11 cellular contexts compared by ENCODE assay signal in genomic region chr7:4774007-4774406, GRCh38. TPM values are rescaled to one million over a fixed set of nuclear protein-coding genes. Genes with fewer than 3 reads are reported as not detected.
DNase-seq lines count a peak whose midpoint lies in the region; ATAC-seq and TF ChIP-seq lines count a peak whose summit lies in the region.
"Had no signal": no experiment of that assay in that cellular context is flagged by ENCODE, and none has a peak within 500 bp of the region (broad histone marks: within the 10 kb centered on the region; RNA-seq: fewer than 3 reads in every experiment).

No MANE protein-coding gene starts in this region.

- peak in 2 of 3 donors; percentile 40 to 47 for DNase-seq in right cardiac atrium
- DNase-seq in cardiac septum (ENCODE audit: low spot score): no peak
- DNase-seq in activated T-helper 1 cell treated with anti-CD3 and anti-CD28 coated beads, Interleukin-12 subunit alpha, Interleukin-12 subunit beta, Interleukin-2, Interleukin-4 antibody, amounts not matched to agents 30 ng/mL and 10 ng/mL and 1 ng/mL, durations not matched to agents 14 hours and 24 hours and 36 hours (ENCODE audit: low spot score): no peak
- DNase-seq in mesenchymal stem cell: no peak
- no peak for DNase-seq in upper lobe of left lung
- DNase-seq in stimulated activated CD4-positive, alpha-beta T cell treated with anti-CD3 and anti-CD28 coated beads, Interleukin-4, amount 100 ng/mL, for 24 hours: no peak
- no peak for DNase-seq in AG08396 (ENCODE audit: low spot score)
- no peak for DNase-seq in stimulated activated CD8-positive, alpha-beta memory T cell treated with anti-CD3 and anti-CD28 coated beads, Interleukin-4, amount 100 ng/mL, for 48 hours
- DNase-seq: NCI-H1694 had no signal

- no peak overlapping the region for H2BK5ac ChIP-seq in mesenchymal stem cell (ENCODE audit: low read depth, low read length, poor library complexity, severe bottlenecking)

- H2BK120ac ChIP-seq in mesenchymal stem cell (ENCODE audit: low read depth, low read length): no peak overlapping the region

- H3K18ac ChIP-seq in mesenchymal stem cell (ENCODE audit: low read depth in 1 of 2, low read length in 2 of 2): no peak overlapping the region

- H3K36me3 Mint-ChIP-seq in activated T-helper 1 cell treated with anti-CD3 and anti-CD28 coated beads, Interleukin-12 subunit alpha, Interleukin-12 subunit beta, Interleukin-2, Interleukin-4 antibody, amounts not matched to agents 30 ng/mL and 10 ng/mL and 1 ng/mL, durations not matched to agents 14 hours and 24 hours and 36 hours (ENCODE audit: low read depth): peaks cover 14% of the 10 kb centered on the region

- H4K91ac ChIP-seq in mesenchymal stem cell (ENCODE audit: low read length): no peak overlapping the region

- H3K36me3 ChIP-seq in mesenchymal stem cell (ENCODE audit: control insufficient read depth in 1 of 2, insufficient read depth in 2 of 2, low read depth in 1 of 2, low read length in 2 of 2) (peaks cover 25 to 26% of the 10 kb centered on the region in 2 experiments), upper lobe of left lung (peaks cover 0 to 12% (median 3%) of the 10 kb centered on the region in 4 donors)
- H3K36me3 ChIP-seq: ovary had no signal

- no peak overlapping the region for H3K14ac ChIP-seq in mesenchymal stem cell (ENCODE audit: low read length in 2 of 2)

- H3K27me3 ChIP-seq in right cardiac atrium (ENCODE audit: control insufficient read depth, insufficient read depth): no peaks in the 10 kb centered on the region
- H3K27me3 ChIP-seq in mesenchymal stem cell (ENCODE audit: control insufficient read depth in 1 of 2, insufficient read depth in 1 of 2, low read length in 2 of 2): no peaks in the 10 kb centered on the region
- H3K27me3 ChIP-seq in upper lobe of left lung: no peaks in the 10 kb centered on the region
- H3K27me3 ChIP-seq: dorsolateral prefrontal cortex, ovary had no signal

- WGBS in right cardiac atrium: 85% methylated on average over 12 of the region's 12 CpGs
- WGBS in mesenchymal stem cell: 95% methylated on average over 12 of the region's 12 CpGs
- 88 to 91% methylated on average over 12 of the region's 12 CpGs for WGBS in upper lobe of left lung, 2 donors

- peak overlapping the region; percentile 99 for H3K9ac ChIP-seq in mesenchymal stem cell (ENCODE audit: low read length)

- H3K4me1 Mint-ChIP-seq in activated T-helper 1 cell treated with anti-CD3 and anti-CD28 coated beads, Interleukin-12 subunit alpha, Interleukin-12 subunit beta, Interleukin-2, Interleukin-4 antibody, amounts not matched to agents 30 ng/mL and 10 ng/mL and 1 ng/mL, durations not matched to agents 14 hours and 24 hours and 36 hours (ENCODE audit: low read depth): peaks cover 45% of the 10 kb centered on the region

- H2BK12ac ChIP-seq in mesenchymal stem cell (ENCODE audit: low read length in 2 of 2): no peak overlapping the region

- no peaks in the 10 kb centered on the region for H3K27me3 Mint-ChIP-seq in activated T-helper 1 cell treated with anti-CD3 and anti-CD28 coated beads, Interleukin-12 subunit alpha, Interleukin-12 subunit beta, Interleukin-2, Interleukin-4 antibody, amounts not matched to agents 30 ng/mL and 10 ng/mL and 1 ng/mL, durations not matched to agents 14 hours and 24 hours and 36 hours (ENCODE audit: insufficient read depth)

- no peak for TF ChIP-seq EP300 in upper lobe of left lung (IDR thresholded peaks at IDR 0.05)

- H3K4me1 ChIP-seq in right cardiac atrium (ENCODE audit: control insufficient read depth, insufficient read depth, low read length) (peaks cover 6% of the 10 kb centered on the region), mesenchymal stem cell (ENCODE audit: control insufficient read depth, insufficient read depth, low read depth, low read length) (peaks cover 18% of the 10 kb centered on the region), upper lobe of left lung (peaks cover 24 to 42% (median 29%) of the 10 kb centered on the region in 4 donors)

- no peak for TF ChIP-seq POLR2A in upper lobe of left lung (IDR thresholded peaks at IDR 0.05)

- H4K8ac ChIP-seq in mesenchymal stem cell (ENCODE audit: low read length): no peak overlapping the region

- H3K9me3 ChIP-seq in right cardiac atrium (ENCODE audit: control insufficient read depth, low read length) (no peaks in the 10 kb centered on the region), mesenchymal stem cell (ENCODE audit: control insufficient read depth, low read length) (no peaks in the 10 kb centered on the region), upper lobe of left lung (no peaks in the 10 kb centered on the region)
- H3K9me3 ChIP-seq: ovary had no signal

- peaks cover 24% of the 10 kb centered on the region for H3K79me1 ChIP-seq in mesenchymal stem cell (replicated peaks; ENCODE audit: low read length, poor library complexity, severe bottlenecking)

- peak overlapping the region; percentile 95 for H3K27ac Mint-ChIP-seq in activated T-helper 1 cell treated with anti-CD3 and anti-CD28 coated beads, Interleukin-12 subunit alpha, Interleukin-12 subunit beta, Interleukin-2, Interleukin-4 antibody, amounts not matched to agents 30 ng/mL and 10 ng/mL and 1 ng/mL, durations not matched to agents 14 hours and 24 hours and 36 hours

- H2BK15ac ChIP-seq in mesenchymal stem cell (ENCODE audit: low read depth, poor library complexity, severe bottlenecking): no peak overlapping the region

- H3K9me3 Mint-ChIP-seq in activated T-helper 1 cell treated with anti-CD3 and anti-CD28 coated beads, Interleukin-12 subunit alpha, Interleukin-12 subunit beta, Interleukin-2, Interleukin-4 antibody, amounts not matched to agents 30 ng/mL and 10 ng/mL and 1 ng/mL, durations not matched to agents 14 hours and 24 hours and 36 hours: no peaks in the 10 kb centered on the region

- intact Hi-C loops in right cardiac atrium (cut with DNase I): no loop called here
- intact Hi-C loops in cardiac septum (cut with DNase I): loop anchor here (10.0 kb wide), 1 partner anchor 201 kb away; no protein-coding TSS in a partner anchor
- intact Hi-C loops in activated T-helper 1 cell treated with anti-CD3 and anti-CD28 coated beads, Interleukin-12 subunit alpha, Interleukin-12 subunit beta, Interleukin-2, Interleukin-4 antibody, amounts not matched to agents 30 ng/mL and 10 ng/mL and 1 ng/mL, durations not matched to agents 14 hours and 24 hours and 36 hours (cut with micrococcal nuclease): no loop called here

- no peak overlapping the region for H3K23ac ChIP-seq in mesenchymal stem cell (ENCODE audit: low read length in 2 of 2)

- H2AFZ ChIP-seq in mesenchymal stem cell (ENCODE audit: low read depth, low read length): no peak overlapping the region

- no peak overlapping the region for H2AK5ac ChIP-seq in mesenchymal stem cell (ENCODE audit: low read length, severe bottlenecking)

- no peak for TF ChIP-seq CTCF in upper lobe of left lung (IDR thresholded peaks at IDR 0.05)

- ATAC-seq in right cardiac atrium (no peak), upper lobe of left lung (ENCODE audit: low FRiP score in 2 of 2) (no peak)

- no peak overlapping the region for H3K4ac ChIP-seq in mesenchymal stem cell (ENCODE audit: low read depth in 1 of 2, low read length in 2 of 2)

- H3K4me3 Mint-ChIP-seq in activated T-helper 1 cell treated with anti-CD3 and anti-CD28 coated beads, Interleukin-12 subunit alpha, Interleukin-12 subunit beta, Interleukin-2, Interleukin-4 antibody, amounts not matched to agents 30 ng/mL and 10 ng/mL and 1 ng/mL, durations not matched to agents 14 hours and 24 hours and 36 hours: peak overlapping the region; percentile 98

- H3K4me2 ChIP-seq in mesenchymal stem cell (ENCODE audit: low read length, poor library complexity, severe bottlenecking): no peak overlapping the region

- H3K27ac ChIP-seq in right cardiac atrium (ENCODE audit: low read length) (no peak overlapping the region), mesenchymal stem cell (ENCODE audit: low read length, poor library complexity, severe bottlenecking) (no peak overlapping the region), upper lobe of left lung (peak overlapping the region; percentile 93 to 98 (median 96))

- H3K4me3 ChIP-seq in right cardiac atrium (ENCODE audit: low read length) (no peak overlapping the region), mesenchymal stem cell (ENCODE audit: insufficient read depth in 1 of 2, low read depth in 1 of 2, low read length in 2 of 2) (peak overlapping the region in 1 of 2 experiments; percentile 99), upper lobe of left lung (peak overlapping the region in 1 of 4 donors; percentile 93)

RNA-seq across cellular contexts. Expression of gene AP5Z1, which starts 1.4 kb away (rescaled TPM):
- 10 to 100 TPM; 10.5 to 17.3 (median 15.2) TPM for total RNA-seq in right cardiac atrium
- 12.4 TPM for polyA plus RNA-seq in right cardiac atrium
- total RNA-seq in cardiac septum: 15.9 TPM
- 55.9 and 56.8 TPM in 2 replicates for total RNA-seq in activated T-helper 1 cell treated with anti-CD3 and anti-CD28 coated beads, Interleukin-12 subunit alpha, Interleukin-12 subunit beta, Interleukin-2, Interleukin-4 antibody, amounts not matched to agents 30 ng/mL and 10 ng/mL and 1 ng/mL, durations not matched to agents 14 hours and 24 hours and 36 hours
- polyA plus RNA-seq in mesenchymal stem cell (2013, experiment 1 of 2): 30.2 TPM
- 30.0 TPM for polyA plus RNA-seq in mesenchymal stem cell (2013, experiment 2 of 2)
- total RNA-seq in upper lobe of left lung: 100 to 1,000 TPM in 1 of 6 donors, 10 to 100 TPM in 5; 23.4 to 152 (median 52.1) TPM

Comparison
In these comparisons a context has a peak if more than half of its experiments do, and no peak if none do; other contexts are left out.
1. DNase-seq: peak in right cardiac atrium (2 of 3); none in cardiac septum (single experiment), activated T-helper 1 cell treated with anti-CD3 and anti-CD28 coated beads, Interleukin-12 subunit alpha, Interleukin-12 subunit beta, Interleukin-2, Interleukin-4 antibody, amounts not matched to agents 30 ng/mL and 10 ng/mL and 1 ng/mL, durations not matched to agents 14 hours and 24 hours and 36 hours (single experiment), mesenchymal stem cell (single experiment), upper lobe of left lung (0 of 2), stimulated activated CD4-positive, alpha-beta T cell treated with anti-CD3 and anti-CD28 coated beads, Interleukin-4, amount 100 ng/mL, for 24 hours (single experiment), AG08396 (single experiment) and stimulated activated CD8-positive, alpha-beta memory T cell treated with anti-CD3 and anti-CD28 coated beads, Interleukin-4, amount 100 ng/mL, for 48 hours (single experiment).
2. H3K27ac ChIP-seq: peak in upper lobe of left lung (4 of 4); none in right cardiac atrium (single experiment) and mesenchymal stem cell (single experiment).